Comparison of ENCODE assay signal across 19 cellular contexts in genomic region chr14:21989090-21989489, GRCh38.
DNase-seq lines count a peak whose midpoint lies in the region; ATAC-seq, FAIRE-seq and TF ChIP-seq lines count a peak whose summit lies in the region.
"Had no signal": no experiment of that assay in that cellular context is flagged by ENCODE, and none has a peak within 500 bp of the region (broad histone marks: within the 10 kb centered on the region; RNA-seq: fewer than 3 reads in every experiment).

No MANE protein-coding gene starts in this region.

- H3K79me2 ChIP-seq in HepG2 (ENCODE audit: insufficient read depth, low read length), result no peaks in the 10 kb centered on the region

- H3K4me2 ChIP-seq in HepG2 (ENCODE audit: low read depth, low read length), result no peak overlapping the region
- H3K4me2 ChIP-seq: neural progenitor cell had no signal

- no peak overlapping the region for H3K4me3 Mint-ChIP-seq in activated naive CD8-positive, alpha-beta T cell treated with anti-CD3 and anti-CD28 coated beads, Interleukin-2, amount 10 ng/mL, durations not matched to agents 7 days and 5 days
- H3K4me3 Mint-ChIP-seq in type B pancreatic cell, result no peak overlapping the region
- H3K4me3 Mint-ChIP-seq: endodermal cell, IgD-negative memory B cell, neural progenitor cell had no signal

- no peak for FAIRE-seq in HepG2 (lab: Jason Lieb, UNC)
- FAIRE-seq: bronchial epithelial cell had no signal

- intact Hi-C loops in HepG2 (cut with micrococcal nuclease; ENCODE audit: unreplicated experiment) (no loop called here), right lobe of liver (cut with DNase I) (no loop called here), mucosa of descending colon (cut with DNase I, micrococcal nuclease) (no loop called here)

- H3K4me3 ChIP-seq in HepG2 (replicated peaks in 1 of 3; ENCODE audit: insufficient read depth in 1 of 3, low read depth in 2 of 3, low read length in 3 of 3) (no peak overlapping the region), right lobe of liver (no peak overlapping the region), mucosa of descending colon (no peak overlapping the region)
- H3K4me3 ChIP-seq: coronary artery, esophagus squamous epithelium, neural progenitor cell had no signal

- TF ChIP-seq EP300 in HepG2 (IDR thresholded peaks at IDR 0.05; ENCODE audit: low read depth in 2 of 2, low read length in 2 of 2), result no peak
- no peak for TF ChIP-seq EP300 in HepG2 (CRISPR knock-in tag; IDR thresholded peaks at IDR 0.05; ENCODE audit: borderline replicate concordance)

- CTCF ChIA-PET in HepG2 (lab: Yijun Ruan, JAX; ENCODE audit: low intra/inter-chr PET ratio, low total read pairs), result no interaction called here

- H3K9ac ChIP-seq in HepG2 (ENCODE audit: insufficient read depth, low read depth, low read length), result no peak overlapping the region
- H3K9ac ChIP-seq: neural progenitor cell had no signal

- no peaks in the 10 kb centered on the region for H3K27me3 ChIP-seq in HepG2 (ENCODE audit: control insufficient read depth in 1 of 2, insufficient read depth in 2 of 2, low read length in 2 of 2)
- no peaks in the 10 kb centered on the region for H3K27me3 ChIP-seq in right lobe of liver

- no peak overlapping the region for H3K27ac ChIP-seq in HepG2 (ENCODE audit: extremely low read length, insufficient read depth, low read length)
- H3K27ac ChIP-seq in right lobe of liver, result no peak overlapping the region
- H3K27ac ChIP-seq: coronary artery, esophagus squamous epithelium, neural progenitor cell had no signal

- no peaks in the 10 kb centered on the region for H3K9me3 ChIP-seq in HepG2 (ENCODE audit: low read length)
- no peaks in the 10 kb centered on the region for H3K9me3 ChIP-seq in right lobe of liver
- H3K9me3 ChIP-seq in mucosa of descending colon, result no peaks in the 10 kb centered on the region
- H3K9me3 ChIP-seq: esophagus squamous epithelium had no signal

- no peak for ATAC-seq in HepG2
- ATAC-seq in right lobe of liver, result no peak
- peak; percentile 41 for ATAC-seq in SK-N-SH treated with all-trans-retinoic acid at 6 μM for 48 hours
- ATAC-seq in activated naive CD8-positive, alpha-beta T cell treated with anti-CD3 and anti-CD28 coated beads, Interleukin-2, amount 10 ng/mL, durations not matched to agents 7 days and 5 days (ENCODE audit: low read depth), result no peak
- ATAC-seq in mucosa of descending colon, result no peak
- ATAC-seq: HCT116 had no signal

- POLR2A ChIA-PET in HepG2 (lab: Yijun Ruan, JAX), result no interaction called here
- POLR2A ChIA-PET in activated naive CD8-positive, alpha-beta T cell treated with anti-CD3 and anti-CD28 coated beads, Interleukin-2, amount 10 ng/mL, durations not matched to agents 7 days and 5 days (lab: Charles Lee), result interaction anchor here (1.4 to 2.1 kb wide), 3 partner anchors 553 to 581 kb away, joined by 3 to 4 read pairs (median 3); no protein-coding TSS in a partner anchor

- in situ Hi-C loops in HepG2 (cut with HindIII; ENCODE audit: extremely low pct_ligation_motif_present, low pct_unique_long_range_greater_than_20kb), result no loop called here

- DNase-seq in HepG2 (ENCODE audit: low spot score), result no peak
- DNase-seq in right lobe of liver, result no peak
- DNase-seq in activated naive CD8-positive, alpha-beta T cell treated with anti-CD3 and anti-CD28 coated beads, Interleukin-2, amount 10 ng/mL, durations not matched to agents 7 days and 5 days, result no peak
- DNase-seq in mucosa of descending colon, result no peak
- DNase-seq in ureter (ENCODE audit: low spot score), result no peak
- no peak for DNase-seq in type B pancreatic cell (ENCODE audit: extremely low spot score, unreplicated experiment)
- DNase-seq: activated CD4-positive, CD25-positive, alpha-beta regulatory T cell treated with anti-CD3 and anti-CD28 coated beads, Interleukin-2, amount 50 U/mL, for 72 hours; amniotic stem cell; endodermal cell; esophagus squamous epithelium; islet precursor cell; NCI-H1105; NCI-H2029 treated with DMSO at 0.1 percent for 48 hours had no signal

- no peaks in the 10 kb centered on the region for H4K20me1 ChIP-seq in HepG2 (ENCODE audit: insufficient read depth, low read length)

- WGBS in HepG2 (ENCODE audit: low lambda C conversion rate), result 38% methylated on average over 7 of the region's 7 CpGs
- WGBS in right lobe of liver (ENCODE audit: insufficient coverage, low coverage, low lambda C conversion rate, missing lambda C conversion rate), result 54% methylated on average over 7 of the region's 7 CpGs

- TF ChIP-seq POLR2A in HepG2 (IDR thresholded peaks at IDR 0.05; ENCODE audit: insufficient read depth in 1 of 2, low read depth in 2 of 2, low read length in 2 of 2), result no peak
- TF ChIP-seq POLR2A in right lobe of liver (IDR thresholded peaks at IDR 0.05), result no peak

- H3K27me3 Mint-ChIP-seq in activated naive CD8-positive, alpha-beta T cell treated with anti-CD3 and anti-CD28 coated beads, Interleukin-2, amount 10 ng/mL, durations not matched to agents 7 days and 5 days, result peaks cover 4% of the 10 kb centered on the region
- peaks cover 20% of the 10 kb centered on the region for H3K27me3 Mint-ChIP-seq in type B pancreatic cell

- H3K4me1 ChIP-seq in HepG2 (ENCODE audit: insufficient read depth, low read length) (no peaks in the 10 kb centered on the region), right lobe of liver (no peaks in the 10 kb centered on the region), mucosa of descending colon (ENCODE audit: low read depth) (no peaks in the 10 kb centered on the region)
- H3K4me1 ChIP-seq: esophagus squamous epithelium, neural progenitor cell had no signal

- no peak for TF ChIP-seq RAD21 in HepG2 (CRISPR knock-in tag; IDR thresholded peaks at IDR 0.05)

- TF ChIP-seq CTCF in HepG2 (CRISPR knock-in tag; IDR thresholded peaks at IDR 0.05) (no peak), right lobe of liver (IDR thresholded peaks at IDR 0.05) (no peak), mucosa of descending colon (IDR thresholded peaks at IDR 0.05) (no peak), type B pancreatic cell (conservative IDR thresholded peaks at IDR 0.05) (no peak)

- no peaks in the 10 kb centered on the region for H3K36me3 Mint-ChIP-seq in activated naive CD8-positive, alpha-beta T cell treated with anti-CD3 and anti-CD28 coated beads, Interleukin-2, amount 10 ng/mL, durations not matched to agents 7 days and 5 days
- H3K36me3 Mint-ChIP-seq in type B pancreatic cell, result no peaks in the 10 kb centered on the region
- H3K36me3 Mint-ChIP-seq: IgD-negative memory B cell, neural progenitor cell had no signal

- H3K4me1 Mint-ChIP-seq in activated naive CD8-positive, alpha-beta T cell treated with anti-CD3 and anti-CD28 coated beads, Interleukin-2, amount 10 ng/mL, durations not matched to agents 7 days and 5 days, result peaks cover 14% of the 10 kb centered on the region
- H3K4me1 Mint-ChIP-seq in type B pancreatic cell (ENCODE audit: unreplicated experiment), result no peaks in the 10 kb centered on the region
- H3K4me1 Mint-ChIP-seq: endodermal cell, IgD-negative memory B cell, neural progenitor cell had no signal

- no TSS peak for BruUV-seq in HepG2 (replicated peaks; lab: Mats Ljungman, UMichigan)

- H2AFZ ChIP-seq in HepG2 (ENCODE audit: low read length), result no peak overlapping the region
- H2AFZ ChIP-seq: neural progenitor cell had no signal

- H3K27ac Mint-ChIP-seq in activated naive CD8-positive, alpha-beta T cell treated with anti-CD3 and anti-CD28 coated beads, Interleukin-2, amount 10 ng/mL, durations not matched to agents 7 days and 5 days, result peak overlapping the region; percentile 51
- H3K27ac Mint-ChIP-seq in type B pancreatic cell, result no peak overlapping the region
- H3K27ac Mint-ChIP-seq: endodermal cell, IgD-negative memory B cell, neural progenitor cell had no signal

- no peaks in the 10 kb centered on the region for H3K9me3 Mint-ChIP-seq in activated naive CD8-positive, alpha-beta T cell treated with anti-CD3 and anti-CD28 coated beads, Interleukin-2, amount 10 ng/mL, durations not matched to agents 7 days and 5 days
- H3K9me3 Mint-ChIP-seq in type B pancreatic cell, result no peaks in the 10 kb centered on the region
- H3K9me3 Mint-ChIP-seq: endodermal cell, IgD-negative memory B cell, neural progenitor cell had no signal

- no peaks in the 10 kb centered on the region for H3K36me3 ChIP-seq in HepG2 (replicated peaks in 1 of 2; ENCODE audit: control insufficient read depth in 1 of 2, insufficient read depth in 2 of 2, low read length in 2 of 2)
- no peaks in the 10 kb centered on the region for H3K36me3 ChIP-seq in right lobe of liver
- H3K36me3 ChIP-seq in mucosa of descending colon (ENCODE audit: low read depth), result no peaks in the 10 kb centered on the region
- H3K36me3 ChIP-seq: esophagus squamous epithelium, neural progenitor cell had no signal

TF ChIP-seq in HepG2, 621 proteins besides CTCF, POLR2A, EP300 and RAD21 (continues in another document):
- TF ChIP-seq NR2F1 (CRISPR knock-in tag; IDR thresholded peaks at IDR 0.05) (no peak), MAFK (conservative IDR thresholded peaks at IDR 0.05 in 1 of 2, IDR thresholded peaks at IDR 0.05 in 1 of 2; ENCODE audit: low read length in 2 of 2) (peak; percentile 59 to 86; a peak in 3 of 4 replicates), CREB1 (IDR thresholded peaks at IDR 0.05) (peak; percentile 84), CREB1 (CRISPR knock-in tag; IDR thresholded peaks at IDR 0.05) (no peak)

TF ChIP-seq in SK-N-SH treated with all-trans-retinoic acid at 6 μM for 48 hours, 23 proteins besides CTCF, POLR2A, EP300 and RAD21:
- TF ChIP-seq ZNF70 (CRISPR knock-in tag; IDR thresholded peaks at IDR 0.05) (no peak), ZFP3 (CRISPR knock-in tag; IDR thresholded peaks at IDR 0.05) (no peak), ZNF565 (CRISPR knock-in tag; conservative IDR thresholded peaks at IDR 0.05; ENCODE audit: low read depth) (no peak), ISL1 (CRISPR knock-in tag; IDR thresholded peaks at IDR 0.05) (no peak)
